Comparison of ENCODE assay signal across 8 cellular contexts in genomic region chr4:86960557-86960959, GRCh38. TPM values are rescaled to one million over a fixed set of nuclear protein-coding genes. Genes with fewer than 3 reads are reported as not detected.
A peak's percentile ranks its signal among the peaks of the same experiment; 100 is the strongest.
DNase-seq lines count a peak whose midpoint lies in the region; ATAC-seq and TF ChIP-seq lines count a peak whose summit lies in the region.
"Had no signal": no experiment of that assay in that cellular context is flagged by ENCODE, and none has a peak within 500 bp of the region (broad histone marks: within the 10 kb centered on the region; RNA-seq: fewer than 3 reads in every experiment).

No MANE protein-coding gene starts in this region.

- DNase-seq in ascending aorta (ENCODE audit: low spot score in 2 of 2) (no peak), suprapubic skin (ENCODE audit: low spot score in 2 of 2) (no peak), hippocampal formation (lab: John Stamatoyannopoulos, UW) (no peak)
- DNase-seq in activated naive CD4-positive, alpha-beta T cell treated with anti-CD3 and anti-CD28 coated beads, Interleukin-2, amount 50 U/mL, for 16 hours, result no peak
- DNase-seq: activated T-cell treated with anti-CD3 and anti-CD28 coated beads for 4 hours had no signal

- TF ChIP-seq CTCF in ascending aorta (IDR thresholded peaks at IDR 0.05), result no peak
- no peak for TF ChIP-seq CTCF in suprapubic skin (IDR thresholded peaks at IDR 0.05)

- H3K36me3 ChIP-seq in HUES48 (ENCODE audit: control insufficient read depth, insufficient read depth, low read length) (peaks cover 24% of the 10 kb centered on the region), ascending aorta (no peaks in the 10 kb centered on the region), suprapubic skin (no peaks in the 10 kb centered on the region)

- intact Hi-C loops in ascending aorta (cut with DNase I), result no loop called here

- no peak for ATAC-seq in GM18868 (IDR thresholded peaks at IDR 0.05; ENCODE audit: unreplicated experiment)

- TF ChIP-seq POLR2A in suprapubic skin (IDR thresholded peaks at IDR 0.05), result no peak

- peak overlapping the region; percentile 97 for H3K27ac ChIP-seq in HUES48 (ENCODE audit: low read depth, low read length)
- peak overlapping the region; percentile 26 to 40 for H3K27ac ChIP-seq in ascending aorta
- peak overlapping the region; percentile 8 for H3K27ac ChIP-seq in suprapubic skin

- TF ChIP-seq EP300 in suprapubic skin (IDR thresholded peaks at IDR 0.05), result no peak

- peak overlapping the region; percentile 52 for H3K9ac ChIP-seq in HUES48 (ENCODE audit: low read depth, low read length)

- 28% methylated on average over 2 of the region's 2 CpGs for WGBS in suprapubic skin

- H3K4me1 ChIP-seq in HUES48 (ENCODE audit: control insufficient read depth, insufficient read depth, low read length), result peaks cover 65% of the 10 kb centered on the region
- H3K4me1 ChIP-seq in ascending aorta, result peaks cover 2 to 28% of the 10 kb centered on the region in 2 donors
- H3K4me1 ChIP-seq in suprapubic skin, result peaks cover 10% of the 10 kb centered on the region

- H3K27me3 ChIP-seq in HUES48 (ENCODE audit: control insufficient read depth, insufficient read depth, low read length), result no peaks in the 10 kb centered on the region
- no peaks in the 10 kb centered on the region for H3K27me3 ChIP-seq in ascending aorta
- no peaks in the 10 kb centered on the region for H3K27me3 ChIP-seq in suprapubic skin

- H3K9me3 ChIP-seq in HUES48 (ENCODE audit: control insufficient read depth, insufficient read depth, low read length) (no peaks in the 10 kb centered on the region), ascending aorta (no peaks in the 10 kb centered on the region), iPS-18c (ENCODE audit: control insufficient read depth, insufficient read depth, low read length) (no peaks in the 10 kb centered on the region), suprapubic skin (no peaks in the 10 kb centered on the region)

- H3K4me3 ChIP-seq in HUES48 (ENCODE audit: low read depth, low read length) (peak overlapping the region; percentile 42), ascending aorta (no peak overlapping the region), iPS-18c (ENCODE audit: insufficient read depth, low read depth, low read length) (0 out of 2 replicates have a peak overlapping the region, but pooled peaks have one; percentile 5), suprapubic skin (no peak overlapping the region)

RNA-seq across cellular contexts. Expression of gene AFF1, which starts 25.7 kb away (rescaled TPM):
- total RNA-seq in ascending aorta (112 TPM), suprapubic skin (100 to 1,000 TPM in 2 of 4 donors, 10 to 100 TPM in 2; 67.2 to 175 (median 103) TPM)

Comparison
In these comparisons a context has a peak if more than half of its experiments do, and no peak if none do; other contexts are left out.
1. H3K27ac ChIP-seq: peak in every context shown above with its lines; median percentile 97 in HUES48; 33 in ascending aorta; 8 in suprapubic skin.
2. H3K4me3 ChIP-seq: peak in HUES48 (single experiment) and iPS-18c (single experiment); none in ascending aorta (0 of 2) and suprapubic skin (single experiment).